17 cellular contexts compared by ENCODE assay signal in genomic region chr10:22244001-22244400, GRCh38. TPM values are rescaled to one million over a fixed set of nuclear protein-coding genes. Genes with fewer than 3 reads are reported as not detected.
DNase-seq lines count a peak whose midpoint lies in the region; ATAC-seq, FAIRE-seq and TF ChIP-seq lines count a peak whose summit lies in the region.
"Had no signal": no experiment of that assay in that cellular context is flagged by ENCODE, and none has a peak within 500 bp of the region (broad histone marks: within the 10 kb centered on the region; RNA-seq: fewer than 3 reads in every experiment).

No MANE protein-coding gene starts in this region.

- no peak overlapping the region for H3K4me3 Mint-ChIP-seq in stimulated activated naive CD8-positive, alpha-beta T cell treated with anti-CD3 and anti-CD28 coated beads, Interleukin-15, amount 100 ng/mL, for 72 hours
- H3K4me3 Mint-ChIP-seq: brain had no signal

- SMC1A ChIA-PET in GM12878 (lab: Charles Lee; ENCODE audit: uncharacterized antibody, unreplicated experiment) = interaction anchor here (1.0 kb wide), 1 partner anchor 106 kb away, joined by 3 read pairs; no protein-coding TSS in a partner anchor

- RAD21 ChIA-PET in GM12878 (lab: Charles Lee; ENCODE audit: unreplicated experiment) = interaction anchor here (0.6 kb wide), 1 partner anchor 13 kb away, joined by 3 read pairs; no protein-coding TSS in a partner anchor

- FAIRE-seq in GM12878 (lab: Jason Lieb, UNC) = no peak

- no peak overlapping the region for H3K4me3 ChIP-seq in KMS-11 (IDR thresholded peaks at IDR 0.05; ENCODE audit: insufficient read depth, low read depth, low read length)
- no peak overlapping the region for H3K4me3 ChIP-seq in GM12878
- no peak overlapping the region for H3K4me3 ChIP-seq in upper lobe of right lung
- H3K4me3 ChIP-seq: left ventricle myocardium inferior had no signal

- BruUV-seq in GM12878 (replicated peaks; lab: Mats Ljungman, UMichigan) = no TSS peak

- H3K9ac ChIP-seq in KMS-11 = no peak overlapping the region
- H3K9ac ChIP-seq in GM12878 (ENCODE audit: control insufficient read depth, insufficient read depth, low read length) = no peak overlapping the region

- H3K27me3 ChIP-seq in KMS-11 (ENCODE audit: insufficient read depth, low read depth) (no peaks in the 10 kb centered on the region), GM12878 (replicated peaks in 1 of 2; ENCODE audit: control insufficient read depth in 2 of 2, insufficient read depth in 2 of 2, low read length in 1 of 2) (no peaks in the 10 kb centered on the region), upper lobe of right lung (peaks cover 10% of the 10 kb centered on the region)

- ATAC-seq in stimulated activated naive CD8-positive, alpha-beta T cell treated with anti-CD3 and anti-CD28 coated beads, Interleukin-15, Interleukin-2, amounts not matched to agents 100 U/mL and 50 U/mL, for 24 hours = no peak
- no peak for ATAC-seq in stimulated activated naive CD8-positive, alpha-beta T cell treated with anti-CD3 and anti-CD28 coated beads, Interleukin-15, amount 100 ng/mL, for 72 hours
- ATAC-seq in GM12878 = no peak
- peak; percentile 41 for ATAC-seq in upper lobe of right lung
- ATAC-seq in GM18909 (IDR thresholded peaks at IDR 0.05; ENCODE audit: poor library complexity, unreplicated experiment) = no peak
- no peak for ATAC-seq in GM19452 (IDR thresholded peaks at IDR 0.05; ENCODE audit: unreplicated experiment)

- H4K20me1 ChIP-seq in KMS-11 (ENCODE audit: insufficient read depth) (no peaks in the 10 kb centered on the region), GM12878 (ENCODE audit: control insufficient read depth, insufficient read depth) (no peaks in the 10 kb centered on the region)

- no peak for TF ChIP-seq EP300 in GM12878 (IDR thresholded peaks at IDR 0.05; ENCODE audit: borderline replicate concordance in 1 of 2, control insufficient read depth in 1 of 2, low read depth in 2 of 2, low read length in 2 of 2)

- H3K36me3 ChIP-seq in KMS-11 (ENCODE audit: insufficient read depth) (no peaks in the 10 kb centered on the region), GM12878 (ENCODE audit: control insufficient read depth in 2 of 2, insufficient read depth in 2 of 2, low read length in 1 of 2) (no peaks in the 10 kb centered on the region), upper lobe of right lung (peaks cover 6% of the 10 kb centered on the region)
- H3K36me3 ChIP-seq: left ventricle myocardium inferior had no signal

- no peak overlapping the region for H2AFZ ChIP-seq in KMS-11 (ENCODE audit: low read depth)
- no peak overlapping the region for H2AFZ ChIP-seq in GM12878 (ENCODE audit: control insufficient read depth, low read depth, low read length)

- POLR2A ChIA-PET in GM12878 (lab: Charles Lee) = no interaction called here

- no peak overlapping the region for H3K4me2 ChIP-seq in KMS-11
- no peak overlapping the region for H3K4me2 ChIP-seq in GM12878 (ENCODE audit: control insufficient read depth, insufficient read depth)

- H3K79me2 ChIP-seq in KMS-11 (ENCODE audit: insufficient read depth, low read depth) (peaks cover 7% of the 10 kb centered on the region), GM12878 (ENCODE audit: control insufficient read depth, insufficient read depth, low read length) (no peaks in the 10 kb centered on the region)

- in situ Hi-C loops in GM12878 (cut with MboI) = no loop called here

- no peak overlapping the region for H3K27ac ChIP-seq in KMS-11
- H3K27ac ChIP-seq in GM12878 (ENCODE audit: control insufficient read depth, insufficient read depth) = no peak overlapping the region
- H3K27ac ChIP-seq in upper lobe of right lung = no peak overlapping the region
- H3K27ac ChIP-seq: left ventricle myocardium inferior had no signal

- peaks cover 38% of the 10 kb centered on the region for H3K4me1 Mint-ChIP-seq in stimulated activated naive CD8-positive, alpha-beta T cell treated with anti-CD3 and anti-CD28 coated beads, Interleukin-15, amount 100 ng/mL, for 72 hours
- H3K4me1 Mint-ChIP-seq: brain had no signal

- H3K9me3 Mint-ChIP-seq in stimulated activated naive CD8-positive, alpha-beta T cell treated with anti-CD3 and anti-CD28 coated beads, Interleukin-15, amount 100 ng/mL, for 72 hours = peaks cover 9 to 13% of the 10 kb centered on the region in 2 donors

- H3K27ac Mint-ChIP-seq in stimulated activated naive CD8-positive, alpha-beta T cell treated with anti-CD3 and anti-CD28 coated beads, Interleukin-15, amount 100 ng/mL, for 72 hours = no peak overlapping the region
- H3K27ac Mint-ChIP-seq: brain, progenitor cell of endocrine pancreas had no signal

- H3K27me3 Mint-ChIP-seq in stimulated activated naive CD8-positive, alpha-beta T cell treated with anti-CD3 and anti-CD28 coated beads, Interleukin-15, amount 100 ng/mL, for 72 hours = peaks cover 9% of the 10 kb centered on the region

- 13% methylated on average over 3 of the region's 4 CpGs for WGBS in GM12878 (ENCODE audit: insufficient coverage, insufficient replicate concordance, low lambda C conversion rate, missing lambda C conversion rate)

- peak; percentile 19 for DNase-seq in stimulated activated naive CD8-positive, alpha-beta T cell treated with anti-CD3 and anti-CD28 coated beads, Interleukin-15, Interleukin-2, amounts not matched to agents 100 U/mL and 50 U/mL, for 24 hours
- DNase-seq in stimulated activated naive CD8-positive, alpha-beta T cell treated with anti-CD3 and anti-CD28 coated beads, Interleukin-15, amount 100 ng/mL, for 72 hours = no peak
- no peak for DNase-seq in GM12878 (ENCODE audit: low read depth, low spot score)
- no peak for DNase-seq in upper lobe of right lung
- no peak for DNase-seq in amygdala (lab: John Stamatoyannopoulos, UW)
- DNase-seq: activated naive CD4-positive, alpha-beta T cell; C1 segment of cervical spinal cord; EL; left ventricle myocardium inferior; NK-92 treated with Interleukin-12 subunit alpha and Interleukin-12 subunit beta, amount 100 ng/mL, for 24 hours; SIG-M5 had no signal

- no peak for TF ChIP-seq POLR2A in GM12878 (IDR thresholded peaks at IDR 0.05; ENCODE audit: low read depth, low read length)

- no peaks in the 10 kb centered on the region for H3K9me3 ChIP-seq in GM12878 (replicated peaks; ENCODE audit: control insufficient read depth, insufficient read depth, low read length)
- no peaks in the 10 kb centered on the region for H3K9me3 ChIP-seq in upper lobe of right lung
- H3K9me3 ChIP-seq: left ventricle myocardium inferior had no signal

- intact Hi-C loops in GM12878 (cut with micrococcal nuclease; ENCODE audit: unreplicated experiment) (no loop called here), upper lobe of right lung (cut with DNase I) (no loop called here)

- TF ChIP-seq CTCF in KMS-11 (conservative IDR thresholded peaks at IDR 0.05; ENCODE audit: low read depth, low read length) = peak; percentile 20; the same call in 1 of the 2 replicates
- no peak for TF ChIP-seq CTCF in GM12878 (IDR thresholded peaks at IDR 0.05 in 2 of 3, conservative IDR thresholded peaks at IDR 0.05 in 1 of 3; ENCODE audit: control insufficient read depth in 2 of 3, extremely low read depth in 1 of 3, insufficient read depth in 1 of 3, low read depth in 3 of 3, low read length in 3 of 3)
- TF ChIP-seq CTCF in upper lobe of right lung (IDR thresholded peaks at IDR 0.05) = peak; percentile 12

- CTCF ChIA-PET in GM12878 (lab: Yijun Ruan, JAX) = interaction anchor here (0.6 to 1.2 kb wide), 2 partner anchors 13 to 750 kb away, joined by 3 to 4 read pairs; no protein-coding TSS in a partner anchor

- 0 out of 2 replicates have a peak, but pooled peaks have one; percentile 10 for TF ChIP-seq RAD21 in GM12878 (IDR thresholded peaks at IDR 0.05; ENCODE audit: insufficient read depth, low read depth, low read length)

- peaks cover 17% of the 10 kb centered on the region for H3K4me1 ChIP-seq in KMS-11 (ENCODE audit: low read depth, poor library complexity, severe bottlenecking)
- H3K4me1 ChIP-seq in GM12878 (ENCODE audit: control insufficient read depth, insufficient read depth, low read length) = no peaks in the 10 kb centered on the region
- H3K4me1 ChIP-seq in upper lobe of right lung = no peaks in the 10 kb centered on the region
- H3K4me1 ChIP-seq: left ventricle myocardium inferior had no signal

RNA-seq across cellular contexts. Expression of gene EBLN1, which starts 26.2 kb away (rescaled TPM):
- not detected in 2 replicates for total RNA-seq in GM12878 (2013; cell fraction: nucleolus; rRNA removed)
- total RNA-seq in GM12878 (2014; rRNA removed) (not detected in 2 replicates), GM12878 (2014; rRNA removed; fragmentation: Illumina TruSeq; extraction: Trizol) (not detected in 2 replicates), GM12878 (2021) (not detected in 2 replicates), upper lobe of right lung (not detected)
- not detected for polyA plus RNA-seq in GM12878 (2011; ENCODE audit: low read depth)
- polyA plus RNA-seq in GM12878 (2011; rRNA removed) (not detected in 2 replicates), GM12878 (2014; fragmentation: Illumina TruSeq; extraction: Trizol) (not detected in 2 replicates), GM12878 (2014; fragmentation: Nextera tagmentation; extraction: Ambion mirVana) (not detected), GM12878 (2014; rRNA removed) (not detected in 2 replicates), GM12878 (2016; fragmentation: Nextera tagmentation; extraction: Ambion mirVana) (not detected)
- polyA plus RNA-seq in GM12878 (2011; cell fraction: cytosol; rRNA removed) = not detected in 2 replicates
- polyA plus RNA-seq in GM12878 (2011; cell fraction: nucleus; rRNA removed) = not detected in 2 replicates
- polyA plus RNA-seq in GM12878 (2012) = not detected in 2 replicates
- not detected in 2 replicates for polyA minus RNA-seq in GM12878 (2011; rRNA and poly(A)+ RNA removed)
- not detected in 2 replicates for polyA minus RNA-seq in GM12878 (2011; cell fraction: cytosol; rRNA and poly(A)+ RNA removed)
- not detected in 2 replicates for polyA minus RNA-seq in GM12878 (2011; cell fraction: nucleus; rRNA and poly(A)+ RNA removed)
- total RNA-seq: fibroblast of lung, left ventricle myocardium inferior, progenitor cell of endocrine pancreas had no signal
- polyA plus RNA-seq: fibroblast of lung had no signal

Comparison
In these comparisons a context has a peak if more than half of its experiments do, and no peak if none do; other contexts are left out.
1. CTCF ChIP-seq: peak in KMS-11 (single experiment) and upper lobe of right lung (single experiment); none in GM12878 (0 of 3).